20 cellular contexts compared by ENCODE assay signal in the genomic region with DNA sequence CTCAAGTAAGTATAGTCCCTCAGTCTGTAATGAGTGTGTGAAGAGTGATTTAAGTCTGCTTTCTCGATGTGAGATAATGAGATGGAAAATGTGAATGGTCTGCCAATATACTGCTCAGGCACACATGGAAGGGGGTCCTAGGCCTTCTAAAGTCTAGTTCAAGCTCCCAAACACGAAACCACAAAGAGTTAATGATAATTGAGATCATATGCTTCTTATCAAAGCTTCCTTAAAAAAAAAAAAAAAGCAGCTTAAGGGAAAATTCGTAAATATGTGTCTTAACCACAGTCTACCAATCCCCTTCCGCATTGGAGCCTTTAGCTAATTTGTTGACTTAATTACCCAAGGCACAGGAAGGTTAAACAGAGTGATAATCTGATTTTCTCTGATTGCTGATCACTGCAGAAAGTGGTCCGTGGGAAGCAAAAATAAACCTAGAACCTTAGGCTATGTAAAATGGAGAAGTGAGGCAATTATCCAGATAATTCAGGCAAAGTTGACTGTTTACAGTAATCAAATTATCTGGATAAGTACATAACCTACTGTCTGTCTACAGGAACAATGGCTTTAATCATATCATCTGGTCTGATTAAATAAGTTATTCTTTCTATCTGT.
"Had no signal": no experiment of that assay in that cellular context is flagged by ENCODE, and none has a peak within 500 bp of the region (broad histone marks: within the 10 kb centered on the region; RNA-seq: fewer than 3 reads in every experiment).

No MANE protein-coding gene starts in this region.

- H3K4me3 ChIP-seq: gastroesophageal sphincter, heart right ventricle, mucosa of descending colon, tibial nerve, uterus had no signal

- H3K9me3 ChIP-seq: gastroesophageal sphincter, heart right ventricle, mucosa of descending colon, neutrophil, tibial nerve, uterus had no signal

- H3K4me1 ChIP-seq: gastroesophageal sphincter, heart right ventricle, uterus had no signal

- H3K36me3 ChIP-seq: brain microvascular endothelial cell, gastroesophageal sphincter, heart right ventricle, neutrophil, tibial nerve, uterus had no signal

- DNase-seq: activated CD4-positive, CD25-positive, alpha-beta regulatory T cell treated with anti-CD3 and anti-CD28 coated beads, Interleukin-2, amount 50 U/mL, for 72 hours; activated naive CD4-positive, alpha-beta T cell treated with Interleukin-2 at 50 U/mL for 16 hours; activated T-cell treated with anti-CD3 and anti-CD28 coated beads for 4 hours; anterior cingulate cortex; brain microvascular endothelial cell; cerebellar nuclear complex; effector memory CD8-positive, alpha-beta T cell; heart right ventricle; left colon; mammary epithelial cell; mucosa of descending colon; naive thymus-derived CD4-positive, alpha-beta T cell; retina; stimulated activated CD4-positive, alpha-beta T cell treated with anti-CD3 and anti-CD28 coated beads, Interleukin-2, amount 100 ng/mL, for 48 hours; stimulated activated naive CD4-positive, alpha-beta T cell treated with Interleukin-2 at 50 U/mL for 16 hours; substantia nigra; uterus had no signal

- ATAC-seq: effector memory CD8-positive, alpha-beta T cell; gastroesophageal sphincter; heart right ventricle; left colon; mucosa of descending colon; naive thymus-derived CD4-positive, alpha-beta T cell had no signal

- H3K27me3 ChIP-seq: brain microvascular endothelial cell, gastroesophageal sphincter, neutrophil, tibial nerve, uterus had no signal

- H3K27ac ChIP-seq: brain microvascular endothelial cell, gastroesophageal sphincter, heart right ventricle, neutrophil, tibial nerve, uterus had no signal
